8 cellular contexts compared by ENCODE assay signal in the genomic region with DNA sequence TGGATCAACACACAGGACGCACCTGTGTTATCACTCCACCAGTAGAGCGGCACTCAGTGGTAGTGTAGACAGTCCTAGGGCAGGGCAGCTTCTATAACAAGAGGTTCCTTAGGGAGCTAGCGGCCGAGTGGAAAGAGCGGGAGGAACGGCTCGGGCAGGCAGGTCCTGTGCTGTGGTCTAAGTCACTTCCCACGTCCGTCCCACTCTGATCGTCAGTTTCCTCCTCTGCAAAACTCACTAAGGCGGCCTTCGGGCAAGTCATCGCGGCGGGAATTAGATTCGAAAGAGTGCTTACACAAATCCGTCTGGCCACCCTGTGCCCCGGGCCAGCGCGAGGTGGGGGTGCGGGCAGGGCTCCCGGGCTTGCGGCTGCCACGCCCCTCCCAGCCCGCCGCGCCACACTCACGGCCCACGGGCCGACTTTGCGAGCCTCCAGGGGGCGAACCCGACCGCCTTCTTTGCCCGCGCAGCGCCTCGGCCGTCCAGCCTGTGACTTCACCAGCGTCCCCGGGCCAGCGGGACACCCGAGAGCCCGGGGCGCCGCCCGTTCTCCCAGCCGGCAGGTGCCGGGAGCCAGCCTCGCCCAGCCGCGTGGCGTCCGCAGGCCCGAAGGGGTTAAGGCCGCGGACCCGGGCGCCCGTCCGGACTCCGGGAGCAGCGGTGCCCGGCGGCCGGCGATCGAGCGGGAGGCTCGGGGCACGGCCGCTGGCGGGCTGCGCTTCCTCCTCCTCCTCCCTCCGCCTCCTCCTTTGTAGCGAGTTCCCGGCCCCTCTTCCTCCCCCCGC. TPM values are rescaled to one million over a fixed set of nuclear protein-coding genes. Genes with fewer than 3 reads are reported as not detected.
A peak's percentile ranks its signal among the peaks of the same experiment; 100 is the strongest.
DNase-seq lines count a peak whose midpoint lies in the region; ATAC-seq, FAIRE-seq and TF ChIP-seq lines count a peak whose summit lies in the region.

No MANE protein-coding gene starts in this region.

- no TSS peak for BruUV-seq in HCT116 (replicated peaks; lab: Mats Ljungman, UMichigan)

- H3K9me2 ChIP-seq in HCT116 (ENCODE audit: insufficient read depth) = no peaks in the 10 kb centered on the region

- TF ChIP-seq CTCF in HCT116 (IDR thresholded peaks at IDR 0.05 in 2 of 3, conservative IDR thresholded peaks at IDR 0.05 in 1 of 3; ENCODE audit: borderline replicate concordance in 1 of 3, insufficient read depth in 1 of 3, low read depth in 2 of 3, low read length in 2 of 3) = peak in 2 of 3 experiments; percentile 26 to 33; a peak in 2 of 6 replicates
- peak; percentile 35 for TF ChIP-seq CTCF in bronchial epithelial cell (IDR thresholded peaks at IDR 0.05; ENCODE audit: insufficient read depth, low read length, severe bottlenecking)
- peak; percentile 42 for TF ChIP-seq CTCF in retinal pigment epithelial cell (conservative IDR thresholded peaks at IDR 0.05; ENCODE audit: low read depth, low read length)

- peak; percentile 84 for DNase-seq in Ammon's horn (ENCODE audit: low spot score)
- DNase-seq in HCT116 (ENCODE audit: low read depth, low spot score) = no peak
- no peak for DNase-seq in SK-N-MC (ENCODE audit: low read depth, low spot score)
- no peak for DNase-seq in bronchial epithelial cell (ENCODE audit: low read depth)
- no peak for DNase-seq in retinal pigment epithelial cell (ENCODE audit: low read depth)

- peak; percentile 59 for ATAC-seq in HCT116
- ATAC-seq in HG02885 (IDR thresholded peaks at IDR 0.05; ENCODE audit: poor library complexity, unreplicated experiment) = no peak
- ATAC-seq in GM19467 (IDR thresholded peaks at IDR 0.05; ENCODE audit: unreplicated experiment) = no peak

- H3K4me3 ChIP-seq in HCT116 (replicated peaks in 1 of 2; ENCODE audit: low read depth in 1 of 2, low read length in 2 of 2) (peak overlapping the region; percentile 52 to 68), SK-N-MC (peak overlapping the region; percentile 92), bronchial epithelial cell (ENCODE audit: low read depth, low read length) (peak overlapping the region; percentile 29), iPS-18c (ENCODE audit: insufficient read depth, low read depth, low read length) (peak overlapping the region; percentile 70), retinal pigment epithelial cell (ENCODE audit: low read length) (peak overlapping the region; percentile 40)

- RAD21 ChIA-PET in HCT116 (lab: Charles Lee; ENCODE audit: low non-redundant PET in 1 of 2, low total read pairs in 2 of 2, uncharacterized antibody in 2 of 2, unreplicated experiment in 2 of 2) = no interaction called here

- no peak for FAIRE-seq in bronchial epithelial cell (lab: Jason Lieb, UNC)

- peak; percentile 54 for TF ChIP-seq RAD21 in HCT116 (IDR thresholded peaks at IDR 0.05; ENCODE audit: low read depth)

- intact Hi-C loops in HCT116 (cut with micrococcal nuclease) = no loop called here

- H4K20me1 ChIP-seq in HCT116 (ENCODE audit: insufficient read depth) = no peaks in the 10 kb centered on the region

- H3K4me1 ChIP-seq in HCT116 (ENCODE audit: control insufficient read depth in 1 of 2, insufficient read depth in 2 of 2, low read length in 2 of 2) = peaks cover 18 to 53% of the 10 kb centered on the region in 2 experiments

- H3K9me3 ChIP-seq in HCT116 (ENCODE audit: control insufficient read depth in 1 of 2, insufficient read depth in 1 of 2, low read depth in 1 of 2, low read length in 2 of 2) = no peaks in the 10 kb centered on the region
- H3K9me3 ChIP-seq in SK-N-MC (ENCODE audit: low read depth, low read length) = no peaks in the 10 kb centered on the region
- H3K9me3 ChIP-seq in iPS-18c (ENCODE audit: control insufficient read depth, insufficient read depth, low read length) = peaks cover 3% of the 10 kb centered on the region

- no peaks in the 10 kb centered on the region for H3K79me2 ChIP-seq in HCT116 (ENCODE audit: insufficient read depth, low read length)

- H3K36me3 ChIP-seq in HCT116 (ENCODE audit: control insufficient read depth in 1 of 2, insufficient read depth in 2 of 2, low read length in 2 of 2) (no peaks in the 10 kb centered on the region), SK-N-MC (ENCODE audit: insufficient read depth, low read length) (no peaks in the 10 kb centered on the region), bronchial epithelial cell (ENCODE audit: control insufficient read depth, insufficient read depth, low read length) (no peaks in the 10 kb centered on the region)

- H3K27me3 ChIP-seq in HCT116 (ENCODE audit: insufficient read depth, low read length) = no peaks in the 10 kb centered on the region
- H3K27me3 ChIP-seq in bronchial epithelial cell (ENCODE audit: control insufficient read depth, insufficient read depth, low read length) = peaks cover 13% of the 10 kb centered on the region

- H3K27ac ChIP-seq in HCT116 (ENCODE audit: low read depth, low read length) (peak overlapping the region; percentile 52; the same call in 1 of the 2 replicates), SK-N-MC (no peak overlapping the region)

- H3K9ac ChIP-seq in HCT116 (ENCODE audit: low read length) (peak overlapping the region; percentile 55), SK-N-MC (ENCODE audit: insufficient read length) (peak overlapping the region; percentile 70)

- CTCF ChIA-PET in HCT116 (lab: Charles Lee) = no interaction called here

- POLR2A ChIA-PET in HCT116 (lab: Charles Lee) = no interaction called here

- peak overlapping the region; percentile 79 for H3K4me2 ChIP-seq in HCT116 (ENCODE audit: low read length)

- H2AFZ ChIP-seq in HCT116 (ENCODE audit: low read depth, low read length, poor library complexity, severe bottlenecking) = peak overlapping the region; percentile 24

- TF ChIP-seq POLR2A in HCT116 (IDR thresholded peaks at IDR 0.05; ENCODE audit: borderline replicate concordance, extremely low read depth, insufficient read depth, insufficient read length) = no peak

TF ChIP-seq in HCT116, 20 proteins besides CTCF, POLR2A, EP300 and RAD21:
- TF ChIP-seq POLR2AphosphoS5 (IDR thresholded peaks at IDR 0.05; ENCODE audit: low read depth, low read length) (peak; percentile 36; the same call in 1 of the 2 replicates), EZH2 (IDR thresholded peaks at IDR 0.05) (no peak), ZFX (IDR thresholded peaks at IDR 0.05) (peak; percentile 46)

RNA-seq across cellular contexts. Expression of a gene that starts 0.4 kb away (rescaled TPM):
- total RNA-seq in HCT116 (2021; ENCODE audit: unreplicated experiment) (2.8 TPM), bronchial epithelial cell (under 0.01 TPM in 1 of 2 replicates, not detected in the other)
- polyA plus RNA-seq in HCT116 (2012) = 2.2 and 3.2 TPM in 2 replicates

Comparison
In these comparisons a context has a peak if more than half of its experiments do, and no peak if none do; other contexts are left out.
1. H3K4me3 ChIP-seq: peak in every context shown above with its lines; median percentile 92 in SK-N-MC; 70 in iPS-18c; 60 in HCT116; 40 in retinal pigment epithelial cell; 29 in bronchial epithelial cell.